Comparison of ENCODE assay signal across 8 cellular contexts in genomic region chr2:192194065-192194865, GRCh38. TPM values are rescaled to one million over a fixed set of nuclear protein-coding genes. Genes with fewer than 3 reads are reported as not detected.
DNase-seq lines count a peak whose midpoint lies in the region; ATAC-seq and TF ChIP-seq lines count a peak whose summit lies in the region.

No MANE protein-coding gene starts in this region.

- no peak for TF ChIP-seq CTCF in colonic mucosa (IDR thresholded peaks at IDR 0.05)

- peaks cover 83% of the 10 kb centered on the region for H3K27me3 Mint-ChIP-seq in T-helper 1 cell treated with Interleukin-12 subunit alpha and Interleukin-12 subunit beta and Interleukin-4 antibody, amounts not matched to agents 30 μg/mL and 1 μg/mL, for 36 hours (ENCODE audit: low read depth)
- peaks cover 22% of the 10 kb centered on the region for H3K27me3 Mint-ChIP-seq in memory B cell

- no peaks in the 10 kb centered on the region for H3K36me3 ChIP-seq in colonic mucosa

- H3K4me3 ChIP-seq in colonic mucosa = peak overlapping the region; percentile 36

- no peak overlapping the region for H3K27ac ChIP-seq in colonic mucosa
- peak overlapping the region; percentile 65 for H3K27ac ChIP-seq in temporal lobe (ENCODE audit: low read depth, low read length)

- H3K9ac ChIP-seq in colonic mucosa (ENCODE audit: low read depth in 2 of 2, low read length in 2 of 2) = no peak overlapping the region

- ATAC-seq in GM19023 (IDR thresholded peaks at IDR 0.05; ENCODE audit: unreplicated experiment) (peak; percentile 28), HG02973 (IDR thresholded peaks at IDR 0.05; ENCODE audit: unreplicated experiment) (peak; percentile 24), memory B cell (ENCODE audit: low read depth) (peak; percentile 27), GM21737 (IDR thresholded peaks at IDR 0.05; ENCODE audit: unreplicated experiment) (no peak), left colon (no peak)

- peaks cover 12% of the 10 kb centered on the region for H3K4me1 ChIP-seq in colonic mucosa

- H3K27me3 ChIP-seq in colonic mucosa = peaks cover 52% of the 10 kb centered on the region

- no peaks in the 10 kb centered on the region for H3K9me3 Mint-ChIP-seq in T-helper 1 cell treated with Interleukin-12 subunit alpha and Interleukin-12 subunit beta and Interleukin-4 antibody, amounts not matched to agents 30 μg/mL and 1 μg/mL, for 36 hours
- no peaks in the 10 kb centered on the region for H3K9me3 Mint-ChIP-seq in memory B cell

- intact Hi-C loops in colonic mucosa (cut with DNase I) = no loop called here
- intact Hi-C loops in left colon (cut with DNase I, micrococcal nuclease) = no loop called here

- peaks cover 16% of the 10 kb centered on the region for H3K4me1 Mint-ChIP-seq in T-helper 1 cell treated with Interleukin-12 subunit alpha and Interleukin-12 subunit beta and Interleukin-4 antibody, amounts not matched to agents 30 μg/mL and 1 μg/mL, for 36 hours (ENCODE audit: low read depth)
- H3K4me1 Mint-ChIP-seq in memory B cell = peaks cover 25% of the 10 kb centered on the region

- H3K27ac Mint-ChIP-seq in T-helper 1 cell treated with Interleukin-12 subunit alpha and Interleukin-12 subunit beta and Interleukin-4 antibody, amounts not matched to agents 30 μg/mL and 1 μg/mL, for 36 hours = no peak overlapping the region
- no peak overlapping the region for H3K27ac Mint-ChIP-seq in memory B cell

- no peaks in the 10 kb centered on the region for H3K9me3 ChIP-seq in colonic mucosa

- H3K36me3 Mint-ChIP-seq in T-helper 1 cell treated with Interleukin-12 subunit alpha and Interleukin-12 subunit beta and Interleukin-4 antibody, amounts not matched to agents 30 μg/mL and 1 μg/mL, for 36 hours (ENCODE audit: low read depth) = no peaks in the 10 kb centered on the region
- no peaks in the 10 kb centered on the region for H3K36me3 Mint-ChIP-seq in memory B cell

- peak overlapping the region; percentile 80 for H3K4me3 Mint-ChIP-seq in T-helper 1 cell treated with Interleukin-12 subunit alpha and Interleukin-12 subunit beta and Interleukin-4 antibody, amounts not matched to agents 30 μg/mL and 1 μg/mL, for 36 hours
- H3K4me3 Mint-ChIP-seq in memory B cell = peak overlapping the region; percentile 74

- no peak for DNase-seq in colonic mucosa
- DNase-seq in memory B cell (ENCODE audit: low spot score in 2 of 2) = peak in 1 of 2 donors; percentile 25
- DNase-seq in left colon = no peak

RNA-seq across cellular contexts. Expression of gene TMEFF2, which starts 0.5 kb away (rescaled TPM):
- total RNA-seq in colonic mucosa (under 1 TPM; 0.24 to 0.37 TPM), temporal lobe (37.6 TPM), left colon (under 1 TPM; 0.09 to 0.50 TPM)

Comparison
In these comparisons a context has a peak if more than half of its experiments do, and no peak if none do; other contexts are left out.
1. ATAC-seq: peak in GM19023 (single experiment), HG02973 (single experiment) and memory B cell (single experiment); none in GM21737 (single experiment) and left colon (single experiment).
2. RNA of gene TMEFF2, which starts 0.5 kb away (total RNA-seq): 37.6 TPM in temporal lobe (single experiment); 0.09 to 0.50 TPM in left colon and 0.24 to 0.37 TPM in colonic mucosa; every median in the first group is over 10 times any median in the second.